33 cellular contexts compared by ENCODE assay signal in the genomic region with DNA sequence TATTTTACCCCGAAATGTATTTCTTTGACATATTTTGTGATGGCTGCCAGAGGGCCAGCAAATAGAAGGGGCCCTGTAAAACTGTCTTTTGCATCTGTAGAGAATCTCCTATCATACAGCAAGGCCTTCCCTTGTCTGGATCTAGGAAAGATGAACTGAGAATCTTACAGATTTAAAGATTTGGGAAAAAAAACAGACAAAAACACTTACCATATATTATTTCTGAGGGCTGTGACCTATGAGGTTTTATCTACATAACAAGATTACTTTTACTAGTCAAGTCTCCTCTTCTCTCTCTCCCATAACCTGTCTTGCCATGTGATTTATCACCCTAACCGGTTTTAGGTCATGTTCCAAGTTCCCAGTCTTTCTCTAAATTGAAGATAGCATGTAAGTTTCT.
A peak's percentile ranks its signal among the peaks of the same experiment; 100 is the strongest.
DNase-seq lines count a peak whose midpoint lies in the region; ATAC-seq and TF ChIP-seq lines count a peak whose summit lies in the region.
"Had no signal": no experiment of that assay in that cellular context is flagged by ENCODE, and none has a peak within 500 bp of the region (broad histone marks: within the 10 kb centered on the region; RNA-seq: fewer than 3 reads in every experiment).

No MANE protein-coding gene starts in this region.

- TF ChIP-seq CTCF in GM23338 (conservative IDR thresholded peaks at IDR 0.05; ENCODE audit: low read depth in 2 of 2) = no peak

- peak overlapping the region; percentile 74 for H2BK15ac ChIP-seq in mesendoderm (replicated peaks; ENCODE audit: low read depth)

- H2AFZ ChIP-seq in GM23338 = no peak overlapping the region

- 0 out of 2 replicates have a peak, but pooled peaks cover 4% of the 10 kb centered on the region for H3K9me2 ChIP-seq in GM23338 (ENCODE audit: insufficient read depth)

- H3K9me3 Mint-ChIP-seq in GM23338 = peaks cover 9% of the 10 kb centered on the region

- no peak overlapping the region for H2BK120ac ChIP-seq in mesendoderm (ENCODE audit: low read depth, low read length)

- no CpG with 5 or more reads among the region's 2 CpGs for WGBS in mesendoderm (ENCODE audit: extremely low coverage, insufficient coverage, low lambda C conversion rate)

- H4K8ac ChIP-seq in mesendoderm (ENCODE audit: low read depth, low read length) = no peak overlapping the region

- DNase-seq in GM23338 (ENCODE audit: low spot score) (no peak), SK-N-DZ (ENCODE audit: low spot score) (peak; percentile 90), mesendoderm (no peak), Right ventricle myocardium inferior (ENCODE audit: missing footprints) (no peak)
- DNase-seq: 8988T; ACHN; AML-193; BE2C; C1 segment of cervical spinal cord; Caco-2; Calu3; CD4-positive, alpha-beta memory T cell; CD4-positive, alpha-beta T cell; CD4-positive, CD25-positive, alpha-beta regulatory T cell; CD8-positive, alpha-beta memory T cell; CD8-positive, alpha-beta T cell; COR-L47; DMS 273 treated with DMSO at 0.1 percent for 48 hours; DMS153; DMS53; DMS79; DMS79 treated with DMSO at 0.1 percent for 48 hours; DND-41; EL had no signal

- no peak overlapping the region for H3K23ac ChIP-seq in mesendoderm (ENCODE audit: low read length)

- H3K4me3 ChIP-seq in GM23338 (no peak overlapping the region), mesendoderm (ENCODE audit: low read length) (no peak overlapping the region)
- H3K4me3 ChIP-seq: A549; BLaER1; BLaER1 treated with 17β-estradiol and CSF1 and Interleukin-3, amounts not matched to agents 10 nM and 100 nM had no signal

- H3K36me3 Mint-ChIP-seq in GM23338 (ENCODE audit: low read depth) = peaks cover 7% of the 10 kb centered on the region
- H3K36me3 Mint-ChIP-seq: CD14-positive monocyte; CD4-positive, alpha-beta memory T cell; CD4-positive, CD25-positive, alpha-beta regulatory T cell; CD8-positive, alpha-beta memory T cell; CD8-positive, alpha-beta T cell had no signal

- H3K27ac Mint-ChIP-seq in GM23338 = no peak overlapping the region
- H3K27ac Mint-ChIP-seq: B cell; CD14-positive monocyte; CD4-positive, alpha-beta memory T cell; CD4-positive, alpha-beta T cell; CD4-positive, CD25-positive, alpha-beta regulatory T cell; CD8-positive, alpha-beta memory T cell; CD8-positive, alpha-beta T cell had no signal

- H2BK5ac ChIP-seq in mesendoderm (ENCODE audit: low read length) = no peak overlapping the region

- ATAC-seq in GM23338 (no peak), Right ventricle myocardium inferior (no peak), GM19397 (IDR thresholded peaks at IDR 0.05; ENCODE audit: unreplicated experiment) (no peak), GM21619 (IDR thresholded peaks at IDR 0.05; ENCODE audit: unreplicated experiment) (no peak)
- ATAC-seq: A549; CD8-positive, alpha-beta T cell had no signal

- H3K27ac ChIP-seq in GM23338 (ENCODE audit: low read depth) (no peak overlapping the region), mesendoderm (ENCODE audit: low read depth, low read length) (no peak overlapping the region)
- H3K27ac ChIP-seq: 22Rv1; A549; BLaER1; BLaER1 treated with 17β-estradiol and CSF1 and Interleukin-3, amounts not matched to agents 10 nM and 100 nM; C4-2B had no signal

- no peak overlapping the region for H3K9ac ChIP-seq in mesendoderm (ENCODE audit: low read length)
- H3K9ac ChIP-seq: BLaER1; BLaER1 treated with 17β-estradiol and CSF1 and Interleukin-3, amounts not matched to agents 10 nM and 100 nM had no signal

- no peaks in the 10 kb centered on the region for H4K20me1 ChIP-seq in GM23338 (replicated peaks; ENCODE audit: insufficient read depth)
- H4K20me1 ChIP-seq: BLaER1; BLaER1 treated with 17β-estradiol and CSF1 and Interleukin-3, amounts not matched to agents 10 nM and 100 nM had no signal

- H4K5ac ChIP-seq in mesendoderm (ENCODE audit: low read length) = no peak overlapping the region

- H3K36me3 ChIP-seq in GM23338 (ENCODE audit: insufficient read depth) (peaks cover 3% of the 10 kb centered on the region; the same call in 1 of the 2 replicates), mesendoderm (ENCODE audit: control insufficient read depth, insufficient read depth, low read length) (no peaks in the 10 kb centered on the region)
- H3K36me3 ChIP-seq: BE2C; BLaER1; BLaER1 treated with 17β-estradiol and CSF1 and Interleukin-3, amounts not matched to agents 10 nM and 100 nM had no signal

- peaks cover 28% of the 10 kb centered on the region for H3K4me1 ChIP-seq in GM23338 (ENCODE audit: insufficient read depth)
- H3K4me1 ChIP-seq in mesendoderm (ENCODE audit: control insufficient read depth, low read depth, low read length) = no peaks in the 10 kb centered on the region
- H3K4me1 ChIP-seq: A549; BE2C; BLaER1; BLaER1 treated with 17β-estradiol and CSF1 and Interleukin-3, amounts not matched to agents 10 nM and 100 nM had no signal

- no peaks in the 10 kb centered on the region for H3K79me1 ChIP-seq in mesendoderm (ENCODE audit: low read length)

- no peaks in the 10 kb centered on the region for H3F3A ChIP-seq in GM23338 (replicated peaks; ENCODE audit: low read depth)

- H2AK5ac ChIP-seq in mesendoderm (ENCODE audit: low read length) = no peak overlapping the region

- H3K79me2 ChIP-seq in GM23338 (replicated peaks; ENCODE audit: insufficient read depth) (no peaks in the 10 kb centered on the region), mesendoderm (ENCODE audit: control insufficient read depth, insufficient read depth, low read length) (no peaks in the 10 kb centered on the region)

- no peaks in the 10 kb centered on the region for H3K27me3 ChIP-seq in GM23338 (ENCODE audit: insufficient read depth)
- no peaks in the 10 kb centered on the region for H3K27me3 ChIP-seq in mesendoderm (ENCODE audit: insufficient read depth, low read length, poor library complexity)
- H3K27me3 ChIP-seq: BE2C; BLaER1; BLaER1 treated with 17β-estradiol and CSF1 and Interleukin-3, amounts not matched to agents 10 nM and 100 nM had no signal

- no peak overlapping the region for H3K4me3 Mint-ChIP-seq in GM23338
- H3K4me3 Mint-ChIP-seq: B cell; CD14-positive monocyte; CD4-positive, alpha-beta memory T cell; CD4-positive, alpha-beta T cell; CD4-positive, CD25-positive, alpha-beta regulatory T cell; CD8-positive, alpha-beta memory T cell; CD8-positive, alpha-beta T cell had no signal

- H3K4me1 Mint-ChIP-seq in GM23338 = peaks cover 41% of the 10 kb centered on the region
- H3K4me1 Mint-ChIP-seq: B cell; CD14-positive monocyte; CD4-positive, alpha-beta memory T cell; CD4-positive, CD25-positive, alpha-beta regulatory T cell; CD8-positive, alpha-beta memory T cell had no signal

- no peak overlapping the region for H3K4ac ChIP-seq in mesendoderm (ENCODE audit: low read depth, low read length)

- no peaks in the 10 kb centered on the region for H3K27me3 Mint-ChIP-seq in GM23338 (ENCODE audit: insufficient read depth, low read depth, poor library complexity)
- H3K27me3 Mint-ChIP-seq: B cell; CD4-positive, alpha-beta memory T cell; CD4-positive, alpha-beta T cell; CD4-positive, CD25-positive, alpha-beta regulatory T cell; CD8-positive, alpha-beta memory T cell had no signal

- H3K4me2 ChIP-seq in GM23338 (peak overlapping the region; percentile 15; the same call in 1 of the 2 replicates), mesendoderm (ENCODE audit: low read length) (no peak overlapping the region)
- H3K4me2 ChIP-seq: A549; BLaER1; BLaER1 treated with 17β-estradiol and CSF1 and Interleukin-3, amounts not matched to agents 10 nM and 100 nM had no signal

- no peak overlapping the region for H3K18ac ChIP-seq in mesendoderm (ENCODE audit: low read length)

- no peak overlapping the region for H3K56ac ChIP-seq in mesendoderm (ENCODE audit: low read length)

- intact Hi-C loops in Right ventricle myocardium inferior (cut with DNase I) = no loop called here

TF ChIP-seq in GM23338, 12 proteins besides CTCF, POLR2A, EP300 and RAD21 (continues in another document):
- TF ChIP-seq EZH2phosphoT487 (IDR thresholded peaks at IDR 0.05; ENCODE audit: unreplicated experiment) (no peak), JUNB (IDR thresholded peaks at IDR 0.05; ENCODE audit: unreplicated experiment) (no peak)
